Comparison of ENCODE assay signal across 4 cellular contexts in genomic region chr4:144423930-144424329, GRCh38.
"Had no signal": no experiment of that assay in that cellular context is flagged by ENCODE, and none has a peak within 500 bp of the region (broad histone marks: within the 10 kb centered on the region; RNA-seq: fewer than 3 reads in every experiment).

No MANE protein-coding gene starts in this region.

- H3K4me3 ChIP-seq: GM23338 had no signal

- H2AFZ ChIP-seq: GM23338 had no signal

- ATAC-seq: GM23338 had no signal

- H3K4me2 ChIP-seq: GM23338 had no signal

- DNase-seq: H9, HCEC 1CT, IMR-90 had no signal
